In genomic region chr7:6589151-6589828, GRCh38 we compare ENCODE assay signal across 8 cellular contexts. TPM values are rescaled to one million over a fixed set of nuclear protein-coding genes. Genes with fewer than 3 reads are reported as not detected.
DNase-seq lines count a peak whose midpoint lies in the region; ATAC-seq, FAIRE-seq and TF ChIP-seq lines count a peak whose summit lies in the region.

No MANE protein-coding gene starts in this region.

- dilution Hi-C loops in IMR-90 (cut with HindIII; ENCODE audit: low sequenced_read_pairs, unreplicated experiment): no loop called here

- H3K36me3 Mint-ChIP-seq in natural killer cell: peaks cover 8% of the 10 kb centered on the region

- no peak overlapping the region for H2BK15ac ChIP-seq in IMR-90 (ENCODE audit: low read depth, low read length)

- H3K4me1 Mint-ChIP-seq in natural killer cell: peaks cover 8 to 18% of the 10 kb centered on the region in 2 donors

- H3K56ac ChIP-seq in IMR-90 (ENCODE audit: extremely low read depth, insufficient read depth, low read length): no peak overlapping the region

- WGBS in IMR-90 (ENCODE audit: extremely low coverage in 2 of 2, insufficient read length in 1 of 2), 2 experiments: 33% methylated on average over 13 of the region's 22 CpGs; no CpG with 5 or more reads in 1 of the 2 experiments

- H3K36me3 ChIP-seq in IMR-90 (ENCODE audit: control insufficient read depth, insufficient read depth, low read length) (peaks cover 29% of the 10 kb centered on the region), bronchial epithelial cell (ENCODE audit: control insufficient read depth, insufficient read depth, low read length) (peaks cover 12% of the 10 kb centered on the region)

- H3K9me1 ChIP-seq in IMR-90 (ENCODE audit: insufficient read depth, low read length): no peaks in the 10 kb centered on the region; the same call in 1 of the 2 replicates

- peak overlapping the region; percentile 45 for H2AK9ac ChIP-seq in IMR-90 (replicated peaks; ENCODE audit: low read depth, low read length, poor library complexity)

- H4K8ac ChIP-seq in IMR-90 (ENCODE audit: low read depth in 2 of 2, low read length in 2 of 2): no peak overlapping the region

- no peak overlapping the region for H2AK5ac ChIP-seq in IMR-90 (ENCODE audit: low read depth, low read length)

- H3K4me3 Mint-ChIP-seq in natural killer cell: peak overlapping the region; percentile 79

- intact Hi-C loops in IMR-90 (cut with micrococcal nuclease): no loop called here
- intact Hi-C loops in natural killer cell (cut with micrococcal nuclease): loop anchor here (1.0 kb wide), 2 partner anchors 12 to 48 kb away; partner anchors contain the start of genes ZDHHC4 and ZNF316

- H3K18ac ChIP-seq in IMR-90 (ENCODE audit: low read depth, low read length): no peak overlapping the region

- H3K14ac ChIP-seq in IMR-90 (replicated peaks; ENCODE audit: low read depth, low read length): no peak overlapping the region

- no peaks in the 10 kb centered on the region for H3K9me3 Mint-ChIP-seq in natural killer cell

- no peaks in the 10 kb centered on the region for H3K27me3 Mint-ChIP-seq in natural killer cell (ENCODE audit: low read depth in 2 of 2)

- TF ChIP-seq CTCF in AG09309 (IDR thresholded peaks at IDR 0.05; ENCODE audit: control insufficient read depth, insufficient read depth, low read depth, low read length, missing control alignments) (no peak), IMR-90 (conservative IDR thresholded peaks at IDR 0.05; ENCODE audit: low read depth, low read length) (no peak), bronchial epithelial cell (IDR thresholded peaks at IDR 0.05; ENCODE audit: insufficient read depth, low read length, severe bottlenecking) (no peak), natural killer cell (IDR thresholded peaks at IDR 0.05) (no peak)

- H3K4me3 ChIP-seq in AG09309 (ENCODE audit: control insufficient read depth, low read depth, low read length) (peak overlapping the region; percentile 21), IMR-90 (ENCODE audit: insufficient read depth, low read depth, low read length) (peak overlapping the region; percentile 98), bronchial epithelial cell (ENCODE audit: low read depth, low read length) (peak overlapping the region; percentile 17)

- CTCF ChIA-PET in IMR-90 (lab: Yijun Ruan, JAX): interaction anchor here (0.6 to 1.4 kb wide), 3 partner anchors 12 to 17 kb away, joined by 3 to 10 read pairs (median 4); partner anchors contain the start of gene ZDHHC4

- peaks cover 3% of the 10 kb centered on the region; the same call in 1 of the 2 replicates for H3K4me1 ChIP-seq in IMR-90 (ENCODE audit: control insufficient read depth, insufficient read depth, low read length)

- no peak overlapping the region for H4K91ac ChIP-seq in IMR-90 (ENCODE audit: insufficient read depth, low read depth, low read length)

- peak overlapping the region; percentile 70 for H3K4me2 ChIP-seq in IMR-90 (ENCODE audit: low read depth, low read length)

- BruUV-seq in IMR-90 (replicated peaks; lab: Mats Ljungman, UMichigan): no TSS peak

- no peak overlapping the region for H3K23ac ChIP-seq in IMR-90 (ENCODE audit: low read depth, low read length)

- POLR2A ChIA-PET in IMR-90 (lab: Charles Lee; ENCODE audit: unreplicated experiment): no interaction called here

- no peak overlapping the region for H2BK120ac ChIP-seq in IMR-90 (ENCODE audit: low read depth, low read length)

- in situ Hi-C loops in IMR-90 (cut with MboI; ENCODE audit: low sequenced_read_pairs): no loop called here

- no peak overlapping the region for H2BK20ac ChIP-seq in IMR-90 (ENCODE audit: low read depth, low read length)

- H2AFZ ChIP-seq in IMR-90 (replicated peaks; ENCODE audit: low read length, poor library complexity): peak overlapping the region; percentile 99

- no peak overlapping the region for H3K9ac ChIP-seq in IMR-90 (ENCODE audit: low read depth, low read length)

- no peak overlapping the region for H3K27ac ChIP-seq in IMR-90 (ENCODE audit: insufficient read depth, low read length)

- H2BK5ac ChIP-seq in IMR-90 (ENCODE audit: low read depth, low read length, poor library complexity, severe bottlenecking): no peak overlapping the region

- TF ChIP-seq RAD21 in IMR-90 (IDR thresholded peaks at IDR 0.05; ENCODE audit: low read length): no peak

- no peak for ATAC-seq in IMR-90 (ENCODE audit: low read depth)
- no peak for ATAC-seq in natural killer cell
- no peak for ATAC-seq in GM19351 (IDR thresholded peaks at IDR 0.05; ENCODE audit: unreplicated experiment)

- H3K27me3 ChIP-seq in IMR-90 (ENCODE audit: control insufficient read depth, insufficient read depth, low read length) (no peaks in the 10 kb centered on the region), bronchial epithelial cell (ENCODE audit: control insufficient read depth, insufficient read depth, low read length) (no peaks in the 10 kb centered on the region)

- no peak overlapping the region for H4K5ac ChIP-seq in IMR-90 (ENCODE audit: low read depth, low read length)

- peaks cover 9 to 26% of the 10 kb centered on the region in 2 experiments; a peak in 3 of 4 replicates for H3K79me1 ChIP-seq in IMR-90 (ENCODE audit: low read depth in 1 of 2, low read length in 2 of 2)

- peak overlapping the region; percentile 80 to 92 for H3K27ac Mint-ChIP-seq in natural killer cell

- no peak for TF ChIP-seq POLR2A in IMR-90 (IDR thresholded peaks at IDR 0.05; ENCODE audit: low read depth, low read length)

- 0 out of 2 replicates have a peak, but pooled peaks cover 5% of the 10 kb centered on the region for H4K20me1 ChIP-seq in IMR-90 (ENCODE audit: insufficient read depth, low read length)

- no peak overlapping the region for H3K4ac ChIP-seq in IMR-90 (ENCODE audit: low read depth, low read length)

- DNase-seq in AG09309 (ENCODE audit: low read depth) (no peak), IMR-90 (no peak), bronchial epithelial cell (ENCODE audit: low read depth) (no peak), natural killer cell (no peak), COR-L47 (lab: John Stamatoyannopoulos, UW) (no peak), AML-193 (lab: John Stamatoyannopoulos, UW) (no peak), NAMALWA (ENCODE audit: low spot score) (no peak)

- no peaks in the 10 kb centered on the region for H3K9me3 ChIP-seq in IMR-90 (ENCODE audit: control insufficient read depth, insufficient read depth, low read length)

- no peak for FAIRE-seq in bronchial epithelial cell (lab: Jason Lieb, UNC)

TF ChIP-seq in IMR-90, 13 proteins besides CTCF, POLR2A, EP300 and RAD21:
- TF ChIP-seq MXI1 (IDR thresholded peaks at IDR 0.05; ENCODE audit: borderline replicate concordance, low read depth, low read length): no peak
- no peak for TF ChIP-seq BHLHE40 (IDR thresholded peaks at IDR 0.05; ENCODE audit: low read depth, low read length)
- no peak for TF ChIP-seq RFX5 (IDR thresholded peaks at IDR 0.05; ENCODE audit: low read depth, low read length)
- TF ChIP-seq RCOR1 (IDR thresholded peaks at IDR 0.05; ENCODE audit: insufficient replicate concordance, low read length): no peak
- no peak for TF ChIP-seq SMC3 (IDR thresholded peaks at IDR 0.05; ENCODE audit: low read depth, low read length)
- no peak for TF ChIP-seq ELK1 (IDR thresholded peaks at IDR 0.05; ENCODE audit: borderline replicate concordance, low read depth, low read length)
- no peak for TF ChIP-seq MAFK (IDR thresholded peaks at IDR 0.05; ENCODE audit: low read depth, low read length)

RNA-seq across cellular contexts. Expression of gene INTS15, which starts 0.5 kb away (rescaled TPM):
- total RNA-seq in IMR-90 (2012; rRNA removed) (6.1 and 7.0 TPM in 2 replicates), bronchial epithelial cell (7.0 and 7.4 TPM in 2 replicates), natural killer cell (10 to 100 TPM; 47.5 to 70.1 (median 60.7) TPM)
- 20.4 and 20.8 TPM in 2 replicates for polyA plus RNA-seq in IMR-90 (2012; rRNA removed)
- 15.0 and 24.5 TPM in 2 replicates for polyA plus RNA-seq in IMR-90 (2012; cell fraction: cytosol; rRNA removed)
- polyA plus RNA-seq in IMR-90 (2012; cell fraction: nucleus; rRNA removed; ENCODE audit: low replicate concordance): 18.9 and 24.4 TPM in 2 replicates

RNA-seq across cellular contexts. Expression of gene ZDHHC4, which starts 12.0 kb away (rescaled TPM):
- 40.0 and 58.3 TPM in 2 replicates for total RNA-seq in IMR-90 (2012; rRNA removed)
- polyA plus RNA-seq in IMR-90 (2012; rRNA removed): 42.4 and 43.9 TPM in 2 replicates
- 44.3 and 54.2 TPM in 2 replicates for polyA plus RNA-seq in IMR-90 (2012; cell fraction: cytosol; rRNA removed)
- polyA plus RNA-seq in IMR-90 (2012; cell fraction: nucleus; rRNA removed; ENCODE audit: low replicate concordance): 21.2 and 39.8 TPM in 2 replicates
- 92.1 and 94.6 TPM in 2 replicates for total RNA-seq in bronchial epithelial cell
- 10 to 100 TPM; 29.4 to 37.6 (median 35.3) TPM for total RNA-seq in natural killer cell

RNA-seq across cellular contexts. Expression of gene ZNF853, which starts 26.1 kb away (rescaled TPM):
- total RNA-seq in IMR-90 (2012; rRNA removed): 3.3 and 3.4 TPM in 2 replicates
- 3.4 TPM in 2 replicates for polyA plus RNA-seq in IMR-90 (2012; rRNA removed)
- polyA plus RNA-seq in IMR-90 (2012; cell fraction: cytosol; rRNA removed): 2.0 and 5.4 TPM in 2 replicates
- polyA plus RNA-seq in IMR-90 (2012; cell fraction: nucleus; rRNA removed; ENCODE audit: low replicate concordance): 2.0 and 2.5 TPM in 2 replicates
- 0.26 and 0.53 TPM in 2 replicates for total RNA-seq in bronchial epithelial cell
- 10 to 100 TPM in 1 of 3 donors, 1 to 10 TPM in 2; 6.5 to 12.0 (median 9.7) TPM for total RNA-seq in natural killer cell

RNA-seq across cellular contexts. Expression of gene GRID2IP, which starts 38.0 kb away (rescaled TPM):
- not detected in 2 replicates for total RNA-seq in IMR-90 (2012; rRNA removed)
- not detected in 2 replicates for polyA plus RNA-seq in IMR-90 (2012; rRNA removed)
- polyA plus RNA-seq in IMR-90 (2012; cell fraction: cytosol; rRNA removed): not detected in 2 replicates
- 0.02 and 0.05 TPM in 2 replicates for polyA plus RNA-seq in IMR-90 (2012; cell fraction: nucleus; rRNA removed; ENCODE audit: low replicate concordance)
- total RNA-seq in bronchial epithelial cell: 0.26 TPM in 2 replicates
- under 1 TPM; 0.39 to 0.45 (median 0.40) TPM for total RNA-seq in natural killer cell

RNA-seq across cellular contexts. Expression of gene ZNF316, which starts 47.8 kb away (rescaled TPM):
- total RNA-seq in IMR-90 (2012; rRNA removed): 3.2 and 6.1 TPM in 2 replicates
- polyA plus RNA-seq in IMR-90 (2012; rRNA removed): 7.2 and 8.8 TPM in 2 replicates
- 4.3 and 7.0 TPM in 2 replicates for polyA plus RNA-seq in IMR-90 (2012; cell fraction: cytosol; rRNA removed)
- polyA plus RNA-seq in IMR-90 (2012; cell fraction: nucleus; rRNA removed; ENCODE audit: low replicate concordance): 37.8 and 74.7 TPM in 2 replicates
- 12.4 and 16.3 TPM in 2 replicates for total RNA-seq in bronchial epithelial cell
- 10 to 100 TPM; 46.2 to 59.6 (median 49.5) TPM for total RNA-seq in natural killer cell

Comparison
In these comparisons a context has a peak if more than half of its experiments do, and no peak if none do; other contexts are left out.
1. H3K4me3 ChIP-seq: peak in every context shown above with its lines; median percentile 98 in IMR-90; 21 in AG09309; 17 in bronchial epithelial cell.